ENCODE assay signal across 29 cellular contexts in genomic region chr3:43006825-43007224, GRCh38. TPM values are rescaled to one million over a fixed set of nuclear protein-coding genes. Genes with fewer than 3 reads are reported as not detected.
"Had no signal": no experiment of that assay in that cellular context is flagged by ENCODE, and none has a peak within 500 bp of the region (broad histone marks: within the 10 kb centered on the region; RNA-seq: fewer than 3 reads in every experiment).

No MANE protein-coding gene starts in this region.

- H3K4me2 ChIP-seq: neural progenitor cell had no signal

- H3K27me3 Mint-ChIP-seq: stimulated activated naive B cell treated with anti-CD40 and anti-IgM and Interleukin-4, amounts not matched to agents 10 μg/mL and 1 μg/mL and 100 μg/mL, for 72 hours; stimulated activated naive CD8-positive, alpha-beta T cell treated with anti-CD3 and anti-CD28 coated beads, Interleukin-15, Interleukin-2, amounts not matched to agents 100 ng/mL and 50 ng/mL, for 24 hours had no signal

- H3K36me3 Mint-ChIP-seq: neural progenitor cell; stimulated activated effector memory CD8-positive, alpha-beta T cell treated with anti-CD3 and anti-CD28 coated beads, Interleukin-12 subunit alpha, Interleukin-12 subunit beta, amount 100 ng/mL, for 72 hours; stimulated activated naive B cell treated with anti-CD40 and anti-IgM and Interleukin-4, amounts not matched to agents 10 μg/mL and 1 μg/mL and 100 μg/mL, for 72 hours had no signal

- H3K79me2 ChIP-seq: parathyroid adenoma had no signal

- H3K27me3 ChIP-seq: neural progenitor cell, ovary, right lobe of liver, sigmoid colon, stomach, thyroid gland, tibial nerve, upper lobe of left lung, vagina had no signal

- H3K4me1 Mint-ChIP-seq: stimulated activated naive B cell treated with anti-CD40 and anti-IgM and Interleukin-4, amounts not matched to agents 10 μg/mL and 1 μg/mL and 100 μg/mL, for 72 hours had no signal

- H3K27ac ChIP-seq: neural progenitor cell, ovary, parathyroid adenoma, psoas muscle, right lobe of liver, sigmoid colon, stomach, thoracic aorta, thyroid gland, tibial nerve, upper lobe of left lung, vagina had no signal

- H3K4me3 ChIP-seq: neural progenitor cell, ovary, psoas muscle, right lobe of liver, sigmoid colon, stomach, thoracic aorta, thyroid gland, tibial nerve, upper lobe of left lung, vagina had no signal

- H3K9ac ChIP-seq: neural progenitor cell, parathyroid adenoma had no signal

- DNase-seq: occipital lobe; ovary; posterior cingulate gyrus; psoas muscle; right cardiac atrium; right lobe of liver; sigmoid colon; small intestine; stimulated activated CD4-positive, alpha-beta T cell treated with anti-CD3 and anti-CD28 coated beads, Interleukin-15, amount 100 ng/mL, for 24 hours; stimulated activated CD4-positive, alpha-beta T cell treated with anti-CD3 and anti-CD28 coated beads, Interleukin-2, amount 100 ng/mL, for 24 hours; stimulated activated CD4-positive, alpha-beta T cell treated with anti-CD3 and anti-CD28 coated beads, Interleukin-2, amount 100 ng/mL, for 48 hours; stimulated activated CD4-positive, alpha-beta T cell treated with anti-CD3 and anti-CD28 coated beads, Interleukin-4, amount 100 ng/mL, for 24 hours; stimulated activated naive B cell treated with anti-CD40 and anti-IgM and Interleukin-4, amounts not matched to agents 10 μg/mL and 1 μg/mL and 100 μg/mL, for 72 hours; stimulated activated naive CD4-positive, alpha-beta T cell treated with Interleukin-2 at 50 U/mL for 16 hours; stomach; thyroid gland; trophoblast cell; upper lobe of left lung had no signal

- H3K4me3 Mint-ChIP-seq: nephron; neural progenitor cell; stimulated activated effector memory CD8-positive, alpha-beta T cell treated with anti-CD3 and anti-CD28 coated beads, Interleukin-12 subunit alpha, Interleukin-12 subunit beta, amount 100 ng/mL, for 72 hours; stimulated activated naive B cell treated with anti-CD40 and anti-IgM and Interleukin-4, amounts not matched to agents 10 μg/mL and 1 μg/mL and 100 μg/mL, for 72 hours; stimulated activated naive CD8-positive, alpha-beta T cell treated with anti-CD3 and anti-CD28 coated beads, Interleukin-15, Interleukin-2, amounts not matched to agents 100 ng/mL and 50 ng/mL, for 24 hours had no signal

- H3K27ac Mint-ChIP-seq: neural progenitor cell; progenitor cell of endocrine pancreas; stimulated activated effector memory CD8-positive, alpha-beta T cell treated with anti-CD3 and anti-CD28 coated beads, Interleukin-12 subunit alpha, Interleukin-12 subunit beta, amount 100 ng/mL, for 72 hours; stimulated activated naive B cell treated with anti-CD40 and anti-IgM and Interleukin-4, amounts not matched to agents 10 μg/mL and 1 μg/mL and 100 μg/mL, for 72 hours; stimulated activated naive CD8-positive, alpha-beta T cell treated with anti-CD3 and anti-CD28 coated beads, Interleukin-15, Interleukin-2, amounts not matched to agents 100 ng/mL and 50 ng/mL, for 24 hours had no signal

- H3K36me3 ChIP-seq: neural progenitor cell, ovary, right lobe of liver, sigmoid colon, stomach, thoracic aorta, thyroid gland, tibial nerve, upper lobe of left lung, vagina had no signal

- H3K4me1 ChIP-seq: neural progenitor cell, parathyroid adenoma, vagina had no signal

- FAIRE-seq: small intestine, urothelium cell line had no signal

- H3K9me3 ChIP-seq: ovary, psoas muscle, right lobe of liver, sigmoid colon, stomach, thoracic aorta, thyroid gland, tibial nerve, upper lobe of left lung, vagina had no signal

- ATAC-seq: psoas muscle; right cardiac atrium; right lobe of liver; stimulated activated effector memory CD8-positive, alpha-beta T cell treated with anti-CD3 and anti-CD28 coated beads, Interleukin-12 subunit alpha, Interleukin-12 subunit beta, amount 100 ng/mL, for 72 hours; stimulated activated naive B cell treated with anti-CD40 and anti-IgM and Interleukin-4, amounts not matched to agents 10 μg/mL and 1 μg/mL and 100 μg/mL, for 72 hours had no signal

- H2AFZ ChIP-seq: neural progenitor cell, parathyroid adenoma had no signal

RNA-seq across cellular contexts. Expression of gene GASK1A, which starts 27.7 kb away (rescaled TPM):
- polyA plus RNA-seq: neural cell had no signal
